ENCODE assay signal across 1 cellular context in the genomic region with DNA sequence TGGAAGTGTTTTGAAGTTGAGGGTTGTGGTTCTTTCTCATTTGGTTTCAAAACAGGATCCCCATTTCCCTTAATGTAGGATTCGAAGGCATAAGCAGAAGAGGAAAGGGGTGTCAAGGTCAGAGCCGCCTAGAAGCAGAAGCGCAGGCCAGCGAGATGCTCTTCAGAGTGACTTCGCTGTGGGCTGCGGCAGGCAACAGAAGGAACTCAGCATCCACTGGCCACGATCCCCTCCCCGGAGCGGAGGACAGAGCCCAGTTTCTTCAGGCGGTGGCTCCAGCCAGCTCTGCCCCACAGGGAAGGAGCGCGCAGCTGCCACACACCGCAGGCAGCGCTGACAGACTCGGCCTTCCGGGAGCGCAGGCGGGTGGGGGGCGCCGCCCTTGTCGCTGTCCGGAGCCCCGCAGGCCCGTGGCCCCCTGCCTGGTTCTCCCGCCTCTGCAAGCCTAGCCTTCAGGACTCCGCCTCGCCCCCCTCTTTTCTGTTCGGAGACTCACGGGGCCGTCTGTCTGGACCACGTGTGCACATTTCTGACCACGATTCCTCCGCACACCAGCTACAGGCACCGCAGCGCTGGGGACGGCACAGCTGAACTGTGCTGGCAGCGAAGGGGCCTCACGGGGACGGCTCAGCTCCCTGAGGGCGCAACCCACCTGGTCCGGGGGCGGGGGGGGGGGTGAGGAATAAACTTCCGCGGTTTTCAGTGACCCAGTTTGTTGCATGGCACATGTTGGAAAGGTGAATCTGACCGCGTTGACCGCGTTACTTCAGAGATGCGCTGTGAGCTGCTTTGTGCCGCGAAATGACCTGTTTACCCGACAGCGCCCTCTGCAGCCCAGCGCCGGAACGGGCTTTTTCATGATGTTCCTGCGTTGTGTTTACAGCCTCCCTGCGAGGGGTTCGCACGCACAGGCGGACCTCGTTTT.
TF ChIP-seq lines count a peak whose summit lies in the region.

No MANE protein-coding gene starts in this region.

TF ChIP-seq in HEK293, 187 proteins besides CTCF, POLR2A, EP300 and RAD21 (continued from another document):
- TF ChIP-seq, protein P1, sequence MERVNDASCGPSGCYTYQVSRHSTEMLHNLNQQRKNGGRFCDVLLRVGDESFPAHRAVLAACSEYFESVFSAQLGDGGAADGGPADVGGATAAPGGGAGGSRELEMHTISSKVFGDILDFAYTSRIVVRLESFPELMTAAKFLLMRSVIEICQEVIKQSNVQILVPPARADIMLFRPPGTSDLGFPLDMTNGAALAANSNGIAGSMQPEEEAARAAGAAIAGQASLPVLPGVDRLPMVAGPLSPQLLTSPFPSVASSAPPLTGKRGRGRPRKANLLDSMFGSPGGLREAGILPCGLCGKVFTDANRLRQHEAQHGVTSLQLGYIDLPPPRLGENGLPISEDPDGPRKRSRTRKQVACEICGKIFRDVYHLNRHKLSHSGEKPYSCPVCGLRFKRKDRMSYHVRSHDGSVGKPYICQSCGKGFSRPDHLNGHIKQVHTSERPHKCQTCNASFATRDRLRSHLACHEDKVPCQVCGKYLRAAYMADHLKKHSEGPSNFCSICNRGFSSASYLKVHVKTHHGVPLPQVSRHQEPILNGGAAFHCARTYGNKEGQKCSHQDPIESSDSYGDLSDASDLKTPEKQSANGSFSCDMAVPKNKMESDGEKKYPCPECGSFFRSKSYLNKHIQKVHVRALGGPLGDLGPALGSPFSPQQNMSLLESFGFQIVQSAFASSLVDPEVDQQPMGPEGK (tag by site-specific recombination; IDR thresholded peaks at IDR 0.05) = peak; percentile 81
- TF ChIP-seq ZNF777 (tag by site-specific recombination; IDR thresholded peaks at IDR 0.05; ENCODE audit: borderline replicate concordance) (peak; percentile 75; the same call in 1 of the 2 replicates), ZNF311 (tag by site-specific recombination; IDR thresholded peaks at IDR 0.05; ENCODE audit: borderline replicate concordance) (no peak), ZNF335 (tag by site-specific recombination; conservative IDR thresholded peaks at IDR 0.05) (peak; percentile 95), ZNF140 (tag by site-specific recombination; IDR thresholded peaks at IDR 0.05) (no peak), ZNF184 (tag by site-specific recombination; IDR thresholded peaks at IDR 0.05) (0 out of 2 replicates have a peak, but pooled peaks have one; percentile 54), ZSCAN30 (tag by site-specific recombination; IDR thresholded peaks at IDR 0.05) (peak; percentile 36; the same call in 1 of the 2 replicates), ZNF600 (tag by site-specific recombination; IDR thresholded peaks at IDR 0.05) (peak; percentile 87), GLIS2 (tag by site-specific recombination; IDR thresholded peaks at IDR 0.05) (peak; percentile 67; the same call in 1 of the 2 replicates), SETDB1 (IDR thresholded peaks at IDR 0.05; ENCODE audit: insufficient read length, low read length) (no peak), ZNF654 (tag by site-specific recombination; IDR thresholded peaks at IDR 0.05; ENCODE audit: low read depth) (peak; percentile 53), FEZF1 (tag by site-specific recombination; IDR thresholded peaks at IDR 0.05) (no peak), GLIS1 (tag by site-specific recombination; IDR thresholded peaks at IDR 0.05) (peak; percentile 54), ZNF529 (tag by site-specific recombination; IDR thresholded peaks at IDR 0.05; ENCODE audit: insufficient replicate concordance) (no peak), ZNF791 (tag by site-specific recombination; IDR thresholded peaks at IDR 0.05) (no peak), ZFHX2 (tag by site-specific recombination; conservative IDR thresholded peaks at IDR 0.05) (peak; percentile 77), ZNF16 (tag by site-specific recombination; IDR thresholded peaks at IDR 0.05; ENCODE audit: low read depth) (no peak), SCRT2 (tag by site-specific recombination; IDR thresholded peaks at IDR 0.05) (peak; percentile 82), ZNF266 (tag by site-specific recombination; IDR thresholded peaks at IDR 0.05; ENCODE audit: low read depth) (no peak), SP7 (tag by site-specific recombination; IDR thresholded peaks at IDR 0.05) (peak; percentile 50), SCRT1 (tag by site-specific recombination; IDR thresholded peaks at IDR 0.05; ENCODE audit: borderline replicate concordance) (peak; percentile 62; the same call in 1 of the 2 replicates), KLF1 (tag by site-specific recombination; IDR thresholded peaks at IDR 0.05) (peak; percentile 43), ZNF610 (tag by site-specific recombination; IDR thresholded peaks at IDR 0.05; ENCODE audit: borderline replicate concordance) (0 out of 2 replicates have a peak, but pooled peaks have one; percentile 23), ZNF629 (tag by site-specific recombination; IDR thresholded peaks at IDR 0.05) (0 out of 2 replicates have a peak, but pooled peaks have one; percentile 21), ZEB2 (tag by site-specific recombination; IDR thresholded peaks at IDR 0.05) (peak; percentile 31; the same call in 1 of the 2 replicates), ZBTB8A (tag by site-specific recombination; IDR thresholded peaks at IDR 0.05) (peak; percentile 34; the same call in 1 of the 2 replicates), ZNF2 (tag by site-specific recombination; IDR thresholded peaks at IDR 0.05) (peak; percentile 75; the same call in 1 of the 2 replicates), ZNF561 (tag by site-specific recombination; IDR thresholded peaks at IDR 0.05; ENCODE audit: borderline replicate concordance) (peak; percentile 41; the same call in 1 of the 2 replicates), ZNF837 (tag by site-specific recombination; IDR thresholded peaks at IDR 0.05) (no peak), KLF16 (tag by site-specific recombination; IDR thresholded peaks at IDR 0.05) (peak; percentile 46; the same call in 1 of the 2 replicates)
- TF ChIP-seq, protein P2, sequence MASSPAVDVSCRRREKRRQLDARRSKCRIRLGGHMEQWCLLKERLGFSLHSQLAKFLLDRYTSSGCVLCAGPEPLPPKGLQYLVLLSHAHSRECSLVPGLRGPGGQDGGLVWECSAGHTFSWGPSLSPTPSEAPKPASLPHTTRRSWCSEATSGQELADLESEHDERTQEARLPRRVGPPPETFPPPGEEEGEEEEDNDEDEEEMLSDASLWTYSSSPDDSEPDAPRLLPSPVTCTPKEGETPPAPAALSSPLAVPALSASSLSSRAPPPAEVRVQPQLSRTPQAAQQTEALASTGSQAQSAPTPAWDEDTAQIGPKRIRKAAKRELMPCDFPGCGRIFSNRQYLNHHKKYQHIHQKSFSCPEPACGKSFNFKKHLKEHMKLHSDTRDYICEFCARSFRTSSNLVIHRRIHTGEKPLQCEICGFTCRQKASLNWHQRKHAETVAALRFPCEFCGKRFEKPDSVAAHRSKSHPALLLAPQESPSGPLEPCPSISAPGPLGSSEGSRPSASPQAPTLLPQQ (tag by site-specific recombination; IDR thresholded peaks at IDR 0.05) = peak; percentile 29; the same call in 1 of the 2 replicates
- TF ChIP-seq, protein P3, sequence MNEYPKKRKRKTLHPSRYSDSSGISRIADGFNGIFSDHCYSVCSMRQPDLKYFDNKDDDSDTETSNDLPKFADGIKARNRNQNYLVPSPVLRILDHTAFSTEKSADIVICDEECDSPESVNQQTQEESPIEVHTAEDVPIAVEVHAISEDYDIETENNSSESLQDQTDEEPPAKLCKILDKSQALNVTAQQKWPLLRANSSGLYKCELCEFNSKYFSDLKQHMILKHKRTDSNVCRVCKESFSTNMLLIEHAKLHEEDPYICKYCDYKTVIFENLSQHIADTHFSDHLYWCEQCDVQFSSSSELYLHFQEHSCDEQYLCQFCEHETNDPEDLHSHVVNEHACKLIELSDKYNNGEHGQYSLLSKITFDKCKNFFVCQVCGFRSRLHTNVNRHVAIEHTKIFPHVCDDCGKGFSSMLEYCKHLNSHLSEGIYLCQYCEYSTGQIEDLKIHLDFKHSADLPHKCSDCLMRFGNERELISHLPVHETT (tag by site-specific recombination; IDR thresholded peaks at IDR 0.05) = no peak
- TF ChIP-seq, protein P4, sequence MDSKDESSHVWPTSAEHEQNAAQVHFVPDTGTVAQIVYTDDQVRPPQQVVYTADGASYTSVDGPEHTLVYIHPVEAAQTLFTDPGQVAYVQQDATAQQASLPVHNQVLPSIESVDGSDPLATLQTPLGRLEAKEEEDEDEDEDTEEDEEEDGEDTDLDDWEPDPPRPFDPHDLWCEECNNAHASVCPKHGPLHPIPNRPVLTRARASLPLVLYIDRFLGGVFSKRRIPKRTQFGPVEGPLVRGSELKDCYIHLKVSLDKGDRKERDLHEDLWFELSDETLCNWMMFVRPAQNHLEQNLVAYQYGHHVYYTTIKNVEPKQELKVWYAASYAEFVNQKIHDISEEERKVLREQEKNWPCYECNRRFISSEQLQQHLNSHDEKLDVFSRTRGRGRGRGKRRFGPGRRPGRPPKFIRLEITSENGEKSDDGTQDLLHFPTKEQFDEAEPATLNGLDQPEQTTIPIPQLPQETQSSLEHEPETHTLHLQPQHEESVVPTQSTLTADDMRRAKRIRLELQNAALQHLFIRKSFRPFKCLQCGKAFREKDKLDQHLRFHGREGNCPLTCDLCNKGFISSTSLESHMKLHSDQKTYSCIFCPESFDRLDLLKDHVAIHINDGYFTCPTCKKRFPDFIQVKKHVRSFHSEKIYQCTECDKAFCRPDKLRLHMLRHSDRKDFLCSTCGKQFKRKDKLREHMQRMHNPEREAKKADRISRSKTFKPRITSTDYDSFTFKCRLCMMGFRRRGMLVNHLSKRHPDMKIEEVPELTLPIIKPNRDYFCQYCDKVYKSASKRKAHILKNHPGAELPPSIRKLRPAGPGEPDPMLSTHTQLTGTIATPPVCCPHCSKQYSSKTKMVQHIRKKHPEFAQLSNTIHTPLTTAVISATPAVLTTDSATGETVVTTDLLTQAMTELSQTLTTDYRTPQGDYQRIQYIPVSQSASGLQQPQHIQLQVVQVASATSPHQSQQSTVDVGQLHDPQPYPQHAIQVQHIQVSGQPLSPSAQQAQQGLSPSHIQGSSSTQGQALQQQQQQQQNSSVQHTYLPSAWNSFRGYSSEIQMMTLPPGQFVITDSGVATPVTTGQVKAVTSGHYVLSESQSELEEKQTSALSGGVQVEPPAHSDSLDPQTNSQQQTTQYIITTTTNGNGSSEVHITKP (tag by site-specific recombination; IDR thresholded peaks at IDR 0.05) = peak; percentile 76
- TF ChIP-seq, protein P5, sequence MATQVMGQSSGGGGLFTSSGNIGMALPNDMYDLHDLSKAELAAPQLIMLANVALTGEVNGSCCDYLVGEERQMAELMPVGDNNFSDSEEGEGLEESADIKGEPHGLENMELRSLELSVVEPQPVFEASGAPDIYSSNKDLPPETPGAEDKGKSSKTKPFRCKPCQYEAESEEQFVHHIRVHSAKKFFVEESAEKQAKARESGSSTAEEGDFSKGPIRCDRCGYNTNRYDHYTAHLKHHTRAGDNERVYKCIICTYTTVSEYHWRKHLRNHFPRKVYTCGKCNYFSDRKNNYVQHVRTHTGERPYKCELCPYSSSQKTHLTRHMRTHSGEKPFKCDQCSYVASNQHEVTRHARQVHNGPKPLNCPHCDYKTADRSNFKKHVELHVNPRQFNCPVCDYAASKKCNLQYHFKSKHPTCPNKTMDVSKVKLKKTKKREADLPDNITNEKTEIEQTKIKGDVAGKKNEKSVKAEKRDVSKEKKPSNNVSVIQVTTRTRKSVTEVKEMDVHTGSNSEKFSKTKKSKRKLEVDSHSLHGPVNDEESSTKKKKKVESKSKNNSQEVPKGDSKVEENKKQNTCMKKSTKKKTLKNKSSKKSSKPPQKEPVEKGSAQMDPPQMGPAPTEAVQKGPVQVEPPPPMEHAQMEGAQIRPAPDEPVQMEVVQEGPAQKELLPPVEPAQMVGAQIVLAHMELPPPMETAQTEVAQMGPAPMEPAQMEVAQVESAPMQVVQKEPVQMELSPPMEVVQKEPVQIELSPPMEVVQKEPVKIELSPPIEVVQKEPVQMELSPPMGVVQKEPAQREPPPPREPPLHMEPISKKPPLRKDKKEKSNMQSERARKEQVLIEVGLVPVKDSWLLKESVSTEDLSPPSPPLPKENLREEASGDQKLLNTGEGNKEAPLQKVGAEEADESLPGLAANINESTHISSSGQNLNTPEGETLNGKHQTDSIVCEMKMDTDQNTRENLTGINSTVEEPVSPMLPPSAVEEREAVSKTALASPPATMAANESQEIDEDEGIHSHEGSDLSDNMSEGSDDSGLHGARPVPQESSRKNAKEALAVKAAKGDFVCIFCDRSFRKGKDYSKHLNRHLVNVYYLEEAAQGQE (tag by site-specific recombination; IDR thresholded peaks at IDR 0.05) = peak; percentile 86
- TF ChIP-seq, protein P6, sequence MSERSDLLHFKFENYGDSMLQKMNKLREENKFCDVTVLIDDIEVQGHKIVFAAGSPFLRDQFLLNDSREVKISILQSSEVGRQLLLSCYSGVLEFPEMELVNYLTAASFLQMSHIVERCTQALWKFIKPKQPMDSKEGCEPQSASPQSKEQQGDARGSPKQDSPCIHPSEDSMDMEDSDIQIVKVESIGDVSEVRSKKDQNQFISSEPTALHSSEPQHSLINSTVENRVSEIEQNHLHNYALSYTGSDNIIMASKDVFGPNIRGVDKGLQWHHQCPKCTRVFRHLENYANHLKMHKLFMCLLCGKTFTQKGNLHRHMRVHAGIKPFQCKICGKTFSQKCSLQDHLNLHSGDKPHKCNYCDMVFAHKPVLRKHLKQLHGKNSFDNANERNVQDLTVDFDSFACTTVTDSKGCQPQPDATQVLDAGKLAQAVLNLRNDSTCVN (tag by site-specific recombination; optimal IDR thresholded peaks at IDR 0.05) = peak; percentile 61
TF ChIP-seq in HEK293: peak in this region for 37.
